ENCODE assay signal across 8 cellular contexts in the genomic region with DNA sequence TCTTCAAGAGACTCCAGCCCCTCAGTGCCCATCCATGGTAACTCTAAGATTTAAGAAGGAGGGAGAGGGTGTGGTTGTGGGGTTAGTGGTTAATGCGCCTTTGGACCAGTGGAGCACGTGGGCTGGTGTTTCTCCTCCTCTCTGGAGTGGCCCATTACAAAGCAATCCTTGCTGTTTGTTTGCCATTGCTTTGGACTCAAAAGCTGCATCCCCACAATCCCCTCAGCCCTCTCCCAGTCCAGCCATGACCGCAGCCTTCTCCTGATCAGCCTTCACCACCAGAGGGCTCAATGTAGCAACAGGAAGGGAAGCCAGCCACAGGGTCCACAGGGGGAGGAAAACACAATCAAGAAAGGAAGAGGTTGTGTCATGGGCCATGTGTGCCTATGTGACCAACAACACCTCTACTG. TPM values are rescaled to one million over a fixed set of nuclear protein-coding genes. Genes with fewer than 3 reads are reported as not detected.
DNase-seq lines count a peak whose midpoint lies in the region; ATAC-seq and TF ChIP-seq lines count a peak whose summit lies in the region.

No MANE protein-coding gene starts in this region.

- H2BK120ac ChIP-seq in neuronal stem cell (ENCODE audit: low read depth, low read length) = no peak overlapping the region

- H3K9ac ChIP-seq in MM.1S (ENCODE audit: low read length) (no peak overlapping the region), neuronal stem cell (ENCODE audit: low read depth, low read length, poor library complexity) (no peak overlapping the region)

- H3K27ac Mint-ChIP-seq in chondrocyte (ENCODE audit: unreplicated experiment) = no peak overlapping the region
- H3K27ac Mint-ChIP-seq in mesothelial cell of epicardium = no peak overlapping the region

- H2AFZ ChIP-seq in MM.1S (ENCODE audit: low read length) (no peak overlapping the region), neuronal stem cell (ENCODE audit: low read length) (peak overlapping the region; percentile 18)

- H3K4me2 ChIP-seq in MM.1S (ENCODE audit: low read depth, low read length) (no peak overlapping the region), neuronal stem cell (ENCODE audit: insufficient read depth, low read length, poor library complexity, severe bottlenecking) (no peak overlapping the region)

- no peak overlapping the region for H2AK5ac ChIP-seq in neuronal stem cell (ENCODE audit: low read depth, low read length)

- no peaks in the 10 kb centered on the region for H3K79me2 ChIP-seq in MM.1S (ENCODE audit: low read length)

- H4K20me1 ChIP-seq in MM.1S (ENCODE audit: insufficient read depth, low read length) = no peaks in the 10 kb centered on the region

- H3K9me3 Mint-ChIP-seq in chondrocyte (ENCODE audit: low read depth) = peaks cover 9% of the 10 kb centered on the region
- peaks cover 15% of the 10 kb centered on the region for H3K9me3 Mint-ChIP-seq in mesothelial cell of epicardium

- no peak overlapping the region for H3K4me3 ChIP-seq in MM.1S (ENCODE audit: low read length)
- no peak overlapping the region for H3K4me3 ChIP-seq in neuronal stem cell (ENCODE audit: low read length in 2 of 2)

- H3K4ac ChIP-seq in neuronal stem cell (ENCODE audit: low read length) = no peak overlapping the region

- H3K14ac ChIP-seq in neuronal stem cell (ENCODE audit: low read length) = no peak overlapping the region

- no peak overlapping the region for H3K4me3 Mint-ChIP-seq in chondrocyte (ENCODE audit: unreplicated experiment)
- no peak overlapping the region for H3K4me3 Mint-ChIP-seq in mesothelial cell of epicardium

- H3K27me3 Mint-ChIP-seq in chondrocyte (ENCODE audit: low read depth) = peaks cover 4% of the 10 kb centered on the region
- no peaks in the 10 kb centered on the region for H3K27me3 Mint-ChIP-seq in mesothelial cell of epicardium (ENCODE audit: low read depth)

- H3K27me3 ChIP-seq in MM.1S (replicated peaks; ENCODE audit: insufficient read depth, low read length) (no peaks in the 10 kb centered on the region), neuronal stem cell (ENCODE audit: control insufficient read depth in 3 of 3, insufficient read depth in 3 of 3, low read depth in 1 of 3, low read length in 3 of 3) (no peaks in the 10 kb centered on the region)

- peak; percentile 17 for DNase-seq in NCI-H345 (lab: John Stamatoyannopoulos, UW)
- no peak for DNase-seq in NCI-H345 treated with DMSO at 0.1 percent for 48 hours (lab: John Stamatoyannopoulos, UW; ENCODE audit: unreplicated experiment)
- DNase-seq in MM.1S = no peak
- no peak for DNase-seq in chondrocyte (ENCODE audit: low spot score)
- DNase-seq in neuronal stem cell (ENCODE audit: low spot score) = peak; percentile 30
- DNase-seq in mesothelial cell of epicardium (ENCODE audit: low spot score in 2 of 2, unreplicated experiment in 2 of 2) = no peak
- DNase-seq in sciatic nerve (ENCODE audit: low spot score) = no peak

- no peak overlapping the region for H4K8ac ChIP-seq in neuronal stem cell (ENCODE audit: low read depth, low read length)

- 0 out of 2 replicates have a peak, but pooled peaks have one; percentile 8 for TF ChIP-seq CTCF in MM.1S (IDR thresholded peaks at IDR 0.05; ENCODE audit: low read length)
- TF ChIP-seq CTCF in chondrocyte (IDR thresholded peaks at IDR 0.05) = peak; percentile 65
- no peak for TF ChIP-seq CTCF in mesothelial cell of epicardium (IDR thresholded peaks at IDR 0.05; ENCODE audit: unreplicated experiment)

- WGBS in neuronal stem cell (ENCODE audit: extremely low coverage in 2 of 2, insufficient read length in 2 of 2, insufficient replicate concordance in 1 of 2), 2 donors = no CpG with 5 or more reads among the region's 3 CpGs

- H3K36me3 Mint-ChIP-seq in chondrocyte (ENCODE audit: low read depth) (no peaks in the 10 kb centered on the region), mesothelial cell of epicardium (peaks cover 12% of the 10 kb centered on the region)

- H3K18ac ChIP-seq in neuronal stem cell (ENCODE audit: low read length) = no peak overlapping the region

- H3K36me3 ChIP-seq in MM.1S (replicated peaks; ENCODE audit: insufficient read depth, low read length) (no peaks in the 10 kb centered on the region), neuronal stem cell (replicated peaks in 1 of 2; ENCODE audit: control insufficient read depth in 2 of 2, insufficient read depth in 2 of 2, low read length in 2 of 2) (no peaks in the 10 kb centered on the region)

- no peak overlapping the region for H2BK15ac ChIP-seq in neuronal stem cell (ENCODE audit: low read length)

- no peak overlapping the region for H2BK12ac ChIP-seq in neuronal stem cell (ENCODE audit: low read length)

- H3K23ac ChIP-seq in neuronal stem cell (ENCODE audit: low read depth, low read length, poor library complexity) = no peak overlapping the region

- H4K91ac ChIP-seq in neuronal stem cell (ENCODE audit: low read depth, low read length, poor library complexity) = no peak overlapping the region

- H3K4me1 Mint-ChIP-seq in chondrocyte (ENCODE audit: low read depth) = no peaks in the 10 kb centered on the region
- H3K4me1 Mint-ChIP-seq in mesothelial cell of epicardium = peaks cover 6% of the 10 kb centered on the region

- no peaks in the 10 kb centered on the region for H3K9me3 ChIP-seq in MM.1S (replicated peaks; ENCODE audit: insufficient read depth, low read length)
- peaks cover under 1 to 8% of the 10 kb centered on the region in 2 donors for H3K9me3 ChIP-seq in neuronal stem cell (replicated peaks in 1 of 2; ENCODE audit: control insufficient read depth in 2 of 2, insufficient read depth in 1 of 2, low read depth in 1 of 2, low read length in 2 of 2)

- H3K4me1 ChIP-seq in MM.1S (ENCODE audit: low read length) = no peaks in the 10 kb centered on the region
- peaks cover 0 to 2% of the 10 kb centered on the region in 2 donors for H3K4me1 ChIP-seq in neuronal stem cell (ENCODE audit: control insufficient read depth in 2 of 2, insufficient read depth in 1 of 2, low read depth in 1 of 2, low read length in 2 of 2)

- H3K27ac ChIP-seq in MM.1S (ENCODE audit: low read length) = no peak overlapping the region
- H3K27ac ChIP-seq in neuronal stem cell (replicated peaks; ENCODE audit: low read length) = no peak overlapping the region

- ATAC-seq in sciatic nerve = no peak
- no peak for ATAC-seq in GM21447 (IDR thresholded peaks at IDR 0.05; ENCODE audit: unreplicated experiment)

- intact Hi-C loops in sciatic nerve (cut with DNase I) = no loop called here

- H3K9me2 ChIP-seq in MM.1S (replicated peaks; ENCODE audit: insufficient read depth, low read length) = no peaks in the 10 kb centered on the region

- H3F3A ChIP-seq in MM.1S (ENCODE audit: insufficient read depth, low read length) = no peaks in the 10 kb centered on the region

- no peak overlapping the region for H2BK5ac ChIP-seq in neuronal stem cell (ENCODE audit: low read length)

- H3K79me1 ChIP-seq in neuronal stem cell (ENCODE audit: low read depth, low read length) = no peaks in the 10 kb centered on the region

RNA-seq across cellular contexts. Expression of gene FAM174B, which starts 38.4 kb away (rescaled TPM):
- total RNA-seq in chondrocyte (11.0 to 24.0 TPM (median 21.9 TPM) in 3 replicates), mesothelial cell of epicardium (18.8 to 20.7 TPM (median 19.1 TPM) in 3 replicates), sciatic nerve (17.5 TPM)
- polyA plus RNA-seq in neuronal stem cell (2013, experiment 1 of 2) = 5.8 TPM
- polyA plus RNA-seq in neuronal stem cell (2013, experiment 2 of 2) = 5.7 TPM

Comparison
In these comparisons a context has a peak if more than half of its experiments do, and no peak if none do; other contexts are left out.
1. DNase-seq: peak in NCI-H345 (single experiment) and neuronal stem cell (single experiment); none in NCI-H345 treated with DMSO at 0.1 percent for 48 hours (single experiment), MM.1S (single experiment), chondrocyte (single experiment), mesothelial cell of epicardium (0 of 2) and sciatic nerve (single experiment).